In genomic region chrX:53195401-53195800, GRCh38 we compare ENCODE assay signal across 20 cellular contexts.
"Had no signal": no experiment of that assay in that cellular context is flagged by ENCODE, and none has a peak within 500 bp of the region (broad histone marks: within the 10 kb centered on the region; RNA-seq: fewer than 3 reads in every experiment).

No MANE protein-coding gene starts in this region.

- H3K27me3 Mint-ChIP-seq: dendritic cell treated with granulocyte-macrophage colony-stimulating factor and Interleukin-4, amounts not matched to agents 40 ng/mL and 50 ng/mL, for 4 days had no signal

- H3K9me3 Mint-ChIP-seq: activated T-helper 1 cell treated with anti-CD3 and anti-CD28 coated beads, Interleukin-12 subunit alpha, Interleukin-12 subunit beta, Interleukin-2, Interleukin-4 antibody, amounts not matched to agents 30 ng/mL and 10 ng/mL and 1 ng/mL, durations not matched to agents 14 hours and 24 hours and 36 hours; dendritic cell treated with granulocyte-macrophage colony-stimulating factor and Interleukin-4, amounts not matched to agents 40 ng/mL and 50 ng/mL, for 4 days; T-helper 1 cell treated with Interleukin-12 subunit alpha and Interleukin-12 subunit beta and Interleukin-4 antibody, amounts not matched to agents 30 μg/mL and 1 μg/mL, for 36 hours had no signal

- H3K4me1 Mint-ChIP-seq: nephron progenitor cell had no signal

- DNase-seq: activated naive CD4-positive, alpha-beta T cell treated with Interleukin-2 at 50 U/mL for 16 hours; cerebellar nuclear complex; effector CD8-positive, alpha-beta T cell; heart right ventricle; kidney glomerular epithelial cell; mesenchymal stem cell; nephron progenitor cell; nucleus accumbens; stimulated activated CD4-positive, alpha-beta T cell treated with anti-CD3 and anti-CD28 coated beads, Interleukin-12 subunit alpha, Interleukin-12 subunit beta, amount 100 ng/mL, for 4 hours; stimulated activated CD4-positive, alpha-beta T cell treated with anti-CD3 and anti-CD28 coated beads, Interleukin-1b, Interleukin-23, amount 100 ng/mL, for 48 hours; stimulated activated CD8-positive, alpha-beta memory T cell treated with anti-CD3 and anti-CD28 coated beads, Interleukin-4, amount 100 ng/mL, for 48 hours; stomach; trophoblast cell had no signal

- H3K27ac Mint-ChIP-seq: activated T-helper 1 cell treated with anti-CD3 and anti-CD28 coated beads, Interleukin-12 subunit alpha, Interleukin-12 subunit beta, Interleukin-2, Interleukin-4 antibody, amounts not matched to agents 30 ng/mL and 10 ng/mL and 1 ng/mL, durations not matched to agents 14 hours and 24 hours and 36 hours; dendritic cell treated with granulocyte-macrophage colony-stimulating factor and Interleukin-4, amounts not matched to agents 40 ng/mL and 50 ng/mL, for 4 days; nephron progenitor cell; T-helper 1 cell treated with Interleukin-12 subunit alpha and Interleukin-12 subunit beta and Interleukin-4 antibody, amounts not matched to agents 30 μg/mL and 1 μg/mL, for 36 hours had no signal

- H3K27ac ChIP-seq: ascending aorta, esophagus muscularis mucosa, heart right ventricle, stomach, vagina had no signal

- H3K4me3 Mint-ChIP-seq: activated T-helper 1 cell treated with anti-CD3 and anti-CD28 coated beads, Interleukin-12 subunit alpha, Interleukin-12 subunit beta, Interleukin-2, Interleukin-4 antibody, amounts not matched to agents 30 ng/mL and 10 ng/mL and 1 ng/mL, durations not matched to agents 14 hours and 24 hours and 36 hours; dendritic cell treated with granulocyte-macrophage colony-stimulating factor and Interleukin-4, amounts not matched to agents 40 ng/mL and 50 ng/mL, for 4 days; nephron progenitor cell; T-helper 1 cell treated with Interleukin-12 subunit alpha and Interleukin-12 subunit beta and Interleukin-4 antibody, amounts not matched to agents 30 μg/mL and 1 μg/mL, for 36 hours had no signal

- H3K4me1 ChIP-seq: ascending aorta, esophagus muscularis mucosa, heart right ventricle, stomach, vagina had no signal

- H3K9me3 ChIP-seq: ascending aorta, esophagus muscularis mucosa, heart right ventricle, stomach, vagina had no signal

- H3K27me3 ChIP-seq: ascending aorta, esophagus muscularis mucosa, heart right ventricle, stomach, vagina had no signal

- ATAC-seq: activated CD4-positive, CD25-positive, alpha-beta regulatory T cell treated with anti-CD3 and anti-CD28 coated beads, Interleukin-2, amount 50 U/mL, for 24 hours; heart right ventricle had no signal

- H3K4me3 ChIP-seq: ascending aorta, esophagus muscularis mucosa, heart right ventricle, stomach, vagina had no signal
